28 cellular contexts compared by ENCODE assay signal in the genomic region with DNA sequence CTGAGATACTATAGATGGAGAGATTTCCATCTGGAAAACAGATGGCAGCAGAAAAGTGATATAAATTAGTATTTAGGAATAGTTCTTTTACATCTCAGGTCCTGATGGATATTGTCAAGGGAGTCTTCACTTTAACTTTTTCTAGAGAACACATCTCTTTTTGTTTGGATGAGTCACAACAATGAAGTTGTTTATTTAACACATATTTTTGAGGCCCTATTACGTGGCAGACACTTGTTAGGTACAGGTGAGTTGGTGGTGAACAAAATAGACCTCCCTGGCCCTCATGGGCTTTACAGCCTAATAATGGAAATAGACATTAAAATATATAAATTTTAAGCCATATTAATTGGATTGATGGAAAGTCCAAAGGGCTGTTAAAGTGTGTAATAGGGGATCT.
"Had no signal": no experiment of that assay in that cellular context is flagged by ENCODE, and none has a peak within 500 bp of the region (broad histone marks: within the 10 kb centered on the region; RNA-seq: fewer than 3 reads in every experiment).

No MANE protein-coding gene starts in this region.

- H3K4me2 ChIP-seq: hepatocyte, neural progenitor cell, smooth muscle cell had no signal

- H3K4me3 ChIP-seq: esophagus muscularis mucosa, gastroesophageal sphincter, heart left ventricle, hepatocyte, left lung, neural progenitor cell, prostate gland, right atrium auricular region, smooth muscle cell, suprapubic skin, transverse colon, vagina had no signal

- H3K27me3 Mint-ChIP-seq: dendritic cell treated with granulocyte-macrophage colony-stimulating factor and Interleukin-4, amounts not matched to agents 40 ng/mL and 50 ng/mL, for 4 days; naive thymus-derived CD4-positive, alpha-beta T cell; stimulated activated naive CD8-positive, alpha-beta T cell treated with anti-CD3 and anti-CD28 coated beads, Interleukin-15, amount 100 ng/mL, for 72 hours had no signal

- H3K27ac ChIP-seq: esophagus muscularis mucosa, foreskin keratinocyte, gastroesophageal sphincter, heart left ventricle, hepatocyte, left lung, neural progenitor cell, prostate gland, right atrium auricular region, suprapubic skin, transverse colon, vagina had no signal

- H3K27me3 ChIP-seq: esophagus muscularis mucosa, foreskin keratinocyte, gastroesophageal sphincter, heart left ventricle, hepatocyte, left lung, neural progenitor cell, right atrium auricular region, suprapubic skin, transverse colon, vagina had no signal

- H3K27ac Mint-ChIP-seq: dendritic cell treated with granulocyte-macrophage colony-stimulating factor and Interleukin-4, amounts not matched to agents 40 ng/mL and 50 ng/mL, for 4 days; endodermal cell; naive thymus-derived CD4-positive, alpha-beta T cell; nephron; neural progenitor cell; stimulated activated naive CD8-positive, alpha-beta T cell treated with anti-CD3 and anti-CD28 coated beads, Interleukin-15, amount 100 ng/mL, for 72 hours had no signal

- H3K4me1 ChIP-seq: esophagus muscularis mucosa, foreskin keratinocyte, gastroesophageal sphincter, left lung, neural progenitor cell, prostate gland, right atrium auricular region, suprapubic skin, transverse colon, vagina had no signal

- H3K9ac ChIP-seq: neural progenitor cell had no signal

- H3K9me3 ChIP-seq: prostate gland, transverse colon had no signal

- H3K4me1 Mint-ChIP-seq: endodermal cell; neural progenitor cell; stimulated activated naive CD8-positive, alpha-beta T cell treated with anti-CD3 and anti-CD28 coated beads, Interleukin-15, amount 100 ng/mL, for 72 hours had no signal

- H3K4me3 Mint-ChIP-seq: dendritic cell treated with granulocyte-macrophage colony-stimulating factor and Interleukin-4, amounts not matched to agents 40 ng/mL and 50 ng/mL, for 4 days; endodermal cell; naive thymus-derived CD4-positive, alpha-beta T cell; nephron; neural progenitor cell; stimulated activated naive CD8-positive, alpha-beta T cell treated with anti-CD3 and anti-CD28 coated beads, Interleukin-15, amount 100 ng/mL, for 72 hours had no signal

- DNase-seq: effector CD8-positive, alpha-beta T cell; endodermal cell; foreskin keratinocyte; heart left ventricle; left cardiac atrium; left lung; mesendoderm; midbrain; naive thymus-derived CD4-positive, alpha-beta T cell; stimulated activated CD4-positive, alpha-beta T cell treated with anti-CD3 and anti-CD28 coated beads, Interleukin-12 subunit alpha, Interleukin-12 subunit beta, amount 100 ng/mL, for 4 hours; stimulated activated CD4-positive, alpha-beta T cell treated with anti-CD3 and anti-CD28 coated beads, Interleukin-1b, Interleukin-23, amount 100 ng/mL, for 48 hours; stimulated activated CD4-positive, alpha-beta T cell treated with anti-CD3 and anti-CD28 coated beads, Interleukin-4, amount 100 ng/mL, for 1 hour; stimulated activated CD8-positive, alpha-beta memory T cell treated with anti-CD3 and anti-CD28 coated beads, Interleukin-4, amount 100 ng/mL, for 48 hours; stimulated activated naive CD4-positive, alpha-beta T cell; stimulated activated naive CD8-positive, alpha-beta T cell treated with anti-CD3 and anti-CD28 coated beads, Interleukin-15, amount 100 ng/mL, for 72 hours; transverse colon had no signal

- H3K79me2 ChIP-seq: hepatocyte had no signal

- ATAC-seq: foreskin keratinocyte; gastroesophageal sphincter; heart left ventricle; left cardiac atrium; naive thymus-derived CD4-positive, alpha-beta T cell; sciatic nerve; stimulated activated naive CD8-positive, alpha-beta T cell treated with anti-CD3 and anti-CD28 coated beads, Interleukin-15, amount 100 ng/mL, for 72 hours had no signal

- H2AFZ ChIP-seq: hepatocyte, neural progenitor cell had no signal

- H3K36me3 ChIP-seq: esophagus muscularis mucosa, gastroesophageal sphincter, heart left ventricle, left lung, prostate gland, right atrium auricular region, suprapubic skin, transverse colon, vagina had no signal
